18 cellular contexts compared by ENCODE assay signal in the genomic region with DNA sequence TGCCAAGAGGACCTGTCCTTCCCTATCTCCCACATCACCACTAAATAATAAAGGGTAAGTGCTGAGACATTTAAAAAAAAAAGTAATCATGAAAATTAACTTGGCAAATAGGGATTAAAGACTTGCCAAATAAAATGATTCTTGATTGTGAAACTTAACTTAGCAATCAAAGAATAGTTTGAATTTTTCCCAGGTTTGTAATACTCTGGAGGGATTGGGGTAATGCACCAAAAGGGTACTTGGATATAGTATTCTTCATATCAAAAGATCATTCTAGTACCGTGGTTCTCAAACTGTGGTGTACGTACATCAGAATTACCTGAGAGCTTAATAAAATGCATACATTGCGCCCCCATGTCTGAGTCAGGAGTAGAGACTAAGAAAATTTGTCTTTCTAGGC.
"Had no signal": no experiment of that assay in that cellular context is flagged by ENCODE, and none has a peak within 500 bp of the region (broad histone marks: within the 10 kb centered on the region; RNA-seq: fewer than 3 reads in every experiment).

No MANE protein-coding gene starts in this region.

- DNase-seq: activated CD4-positive, alpha-beta T cell treated with anti-CD3 and anti-CD28 coated beads, Interleukin-2, amount 50 U/mL, for 1 hour; activated CD8-positive, alpha-beta memory T cell treated with anti-CD3 and anti-CD28 coated beads for 24 hours; activated naive CD4-positive, alpha-beta T cell treated with anti-CD3 and anti-CD28 coated beads for 36 hours; activated T-cell treated with anti-CD3 and anti-CD28 coated beads for 4 hours; amniotic stem cell; body of pancreas; effector memory CD4-positive, alpha-beta T cell; glutamatergic neuron; hypothalamus; mesenchymal stem cell; natural killer cell; stimulated activated CD4-positive, alpha-beta T cell treated with anti-CD3 and anti-CD28 coated beads, Interleukin-1b, Interleukin-23, amount 100 ng/mL, for 48 hours; stomach; SW 1271; testis; upper lobe of left lung had no signal

- ATAC-seq: activated CD4-positive, CD25-positive, alpha-beta regulatory T cell treated with anti-CD3 and anti-CD28 coated beads, Interleukin-2, amount 50 U/mL, for 24 hours; body of pancreas; natural killer cell had no signal

- H3K4me3 ChIP-seq: body of pancreas, right atrium auricular region, stomach, testis, upper lobe of left lung had no signal

- H3K27me3 ChIP-seq: body of pancreas, right atrium auricular region, stomach, testis, upper lobe of left lung had no signal

- H3K9me3 ChIP-seq: body of pancreas, right atrium auricular region, stomach, testis, upper lobe of left lung had no signal

- H3K4me1 ChIP-seq: body of pancreas, testis had no signal

- H3K27ac ChIP-seq: body of pancreas, right atrium auricular region, testis had no signal
